22 cellular contexts compared by ENCODE assay signal in genomic region chr7:36404639-36405408, GRCh38. TPM values are rescaled to one million over a fixed set of nuclear protein-coding genes. Genes with fewer than 3 reads are reported as not detected.
A peak's percentile ranks its signal among the peaks of the same experiment; 100 is the strongest.
DNase-seq lines count a peak whose midpoint lies in the region; ATAC-seq, FAIRE-seq and TF ChIP-seq lines count a peak whose summit lies in the region.
"Had no signal": no experiment of that assay in that cellular context is flagged by ENCODE, and none has a peak within 500 bp of the region (broad histone marks: within the 10 kb centered on the region; RNA-seq: fewer than 3 reads in every experiment).

No MANE protein-coding gene starts in this region.

- H3K36me3 Mint-ChIP-seq in activated CD8-positive, alpha-beta T cell treated with anti-CD3 and anti-CD28 coated beads, Interleukin-2, amount 10 ng/mL, durations not matched to agents 7 days and 5 days (ENCODE audit: low read depth), result peaks cover 67% of the 10 kb centered on the region
- H3K36me3 Mint-ChIP-seq in activated CD8-positive, alpha-beta T cell treated with anti-CD3 and anti-CD28 coated beads for 36 hours (ENCODE audit: low read depth), result peaks cover 35% of the 10 kb centered on the region
- peaks cover 37% of the 10 kb centered on the region for H3K36me3 Mint-ChIP-seq in WTC11

- H3K4me3 Mint-ChIP-seq in activated CD8-positive, alpha-beta T cell treated with anti-CD3 and anti-CD28 coated beads, Interleukin-2, amount 10 ng/mL, durations not matched to agents 7 days and 5 days, result no peak overlapping the region
- no peak overlapping the region for H3K4me3 Mint-ChIP-seq in activated CD8-positive, alpha-beta T cell treated with anti-CD3 and anti-CD28 coated beads for 36 hours
- H3K4me3 Mint-ChIP-seq in WTC11, result no peak overlapping the region
- H3K4me3 Mint-ChIP-seq: activated B cell treated with CpG ODN at 0.5 μM for 24 hours had no signal

- H3K4me1 ChIP-seq in small intestine (ENCODE audit: control insufficient read depth in 2 of 2, insufficient read depth in 1 of 2, low read depth in 1 of 2, low read length in 1 of 2), result peaks cover 0 to 3% of the 10 kb centered on the region in 2 donors
- H3K4me1 ChIP-seq: stomach, uterus had no signal

- no peaks in the 10 kb centered on the region for H3K27me3 ChIP-seq in small intestine (ENCODE audit: control insufficient read depth in 2 of 2, insufficient read depth in 2 of 2, low read length in 2 of 2)
- H3K27me3 ChIP-seq: stomach, uterus had no signal

- peak; percentile 27 for ATAC-seq in activated CD8-positive, alpha-beta T cell treated with anti-CD3 and anti-CD28 coated beads, Interleukin-2, amount 10 ng/mL, durations not matched to agents 7 days and 5 days
- ATAC-seq in activated CD8-positive, alpha-beta T cell treated with anti-CD3 and anti-CD28 coated beads for 36 hours, result no peak
- no peak for ATAC-seq in WTC11
- ATAC-seq in esophagus mucosa, result peak; percentile 68
- no peak for ATAC-seq in left lobe of liver
- no peak for ATAC-seq in HG02852 (IDR thresholded peaks at IDR 0.05; ENCODE audit: unreplicated experiment)
- ATAC-seq: sciatic nerve had no signal

- H3K27ac ChIP-seq in small intestine (ENCODE audit: low read depth in 1 of 2, low read length in 1 of 2), result no peak overlapping the region
- H3K27ac ChIP-seq: stomach, uterus had no signal

- no peaks in the 10 kb centered on the region for H3K36me3 ChIP-seq in small intestine (ENCODE audit: control insufficient read depth in 2 of 2, insufficient read depth in 2 of 2, low read length in 2 of 2)
- H3K36me3 ChIP-seq: stomach, uterus had no signal

- no peak overlapping the region for H3K4me3 ChIP-seq in small intestine (ENCODE audit: low read depth in 1 of 2, low read length in 2 of 2)
- H3K4me3 ChIP-seq: uterus had no signal

- DNase-seq in activated CD8-positive, alpha-beta T cell treated with anti-CD3 and anti-CD28 coated beads, Interleukin-2, amount 10 ng/mL, durations not matched to agents 7 days and 5 days, result no peak
- DNase-seq in activated CD8-positive, alpha-beta T cell treated with anti-CD3 and anti-CD28 coated beads for 36 hours, result no peak
- DNase-seq in WTC11 (ENCODE audit: low spot score), result no peak
- DNase-seq in small intestine, result peak; percentile 56
- DNase-seq in activated CD4-positive, CD25-positive, alpha-beta regulatory T cell (lab: John Stamatoyannopoulos, UW), result no peak
- DNase-seq in left lobe of liver (ENCODE audit: low spot score), result no peak
- DNase-seq: activated B cell treated with CpG ODN at 0.5 μM for 24 hours; anterior cingulate cortex; DND-41; HCEC 1CT; islet precursor cell; Kasumi-1; NCI-H1417; NCI-H2171 treated with DMSO at 0.1 percent for 48 hours; NCI-H774; occipital lobe; stimulated activated CD4-positive, alpha-beta T cell treated with anti-CD3 and anti-CD28 coated beads, Interleukin-1b, Interleukin-23, amount 100 ng/mL, for 48 hours; stomach; uterus had no signal

- peaks cover 22% of the 10 kb centered on the region for H3K4me1 Mint-ChIP-seq in activated CD8-positive, alpha-beta T cell treated with anti-CD3 and anti-CD28 coated beads, Interleukin-2, amount 10 ng/mL, durations not matched to agents 7 days and 5 days (ENCODE audit: low read depth)
- no peaks in the 10 kb centered on the region for H3K4me1 Mint-ChIP-seq in activated CD8-positive, alpha-beta T cell treated with anti-CD3 and anti-CD28 coated beads for 36 hours (ENCODE audit: low read depth)
- H3K4me1 Mint-ChIP-seq in WTC11, result peaks cover 14% of the 10 kb centered on the region
- H3K4me1 Mint-ChIP-seq: activated B cell treated with CpG ODN at 0.5 μM for 24 hours had no signal

- no peak overlapping the region for H3K27ac Mint-ChIP-seq in activated CD8-positive, alpha-beta T cell treated with anti-CD3 and anti-CD28 coated beads, Interleukin-2, amount 10 ng/mL, durations not matched to agents 7 days and 5 days
- no peak overlapping the region for H3K27ac Mint-ChIP-seq in activated CD8-positive, alpha-beta T cell treated with anti-CD3 and anti-CD28 coated beads for 36 hours
- H3K27ac Mint-ChIP-seq in WTC11, result peak overlapping the region; percentile 85
- H3K27ac Mint-ChIP-seq: activated B cell treated with CpG ODN at 0.5 μM for 24 hours had no signal

- CTCF ChIA-PET in activated CD8-positive, alpha-beta T cell treated with anti-CD3 and anti-CD28 coated beads, Interleukin-2, amount 10 ng/mL, durations not matched to agents 7 days and 5 days (lab: Charles Lee), result no interaction called here
- CTCF ChIA-PET in activated CD8-positive, alpha-beta T cell treated with anti-CD3 and anti-CD28 coated beads for 36 hours (lab: Charles Lee), result no interaction called here
- CTCF ChIA-PET in WTC11 (lab: Charles Lee), result no interaction called here

- no peaks in the 10 kb centered on the region for H3K9me3 ChIP-seq in small intestine (ENCODE audit: control insufficient read depth, low read depth)
- H3K9me3 ChIP-seq: stomach, uterus had no signal

- H3K9me3 Mint-ChIP-seq in activated CD8-positive, alpha-beta T cell treated with anti-CD3 and anti-CD28 coated beads, Interleukin-2, amount 10 ng/mL, durations not matched to agents 7 days and 5 days (ENCODE audit: insufficient read depth), result no peaks in the 10 kb centered on the region
- H3K9me3 Mint-ChIP-seq in activated CD8-positive, alpha-beta T cell treated with anti-CD3 and anti-CD28 coated beads for 36 hours, result no peaks in the 10 kb centered on the region
- H3K9me3 Mint-ChIP-seq in WTC11, result no peaks in the 10 kb centered on the region
- H3K9me3 Mint-ChIP-seq: activated B cell treated with CpG ODN at 0.5 μM for 24 hours had no signal

- no peak for FAIRE-seq in small intestine (lab: Jason Lieb, UNC)

- no peaks in the 10 kb centered on the region for H3K27me3 Mint-ChIP-seq in activated CD8-positive, alpha-beta T cell treated with anti-CD3 and anti-CD28 coated beads, Interleukin-2, amount 10 ng/mL, durations not matched to agents 7 days and 5 days (ENCODE audit: low read depth)
- H3K27me3 Mint-ChIP-seq in activated CD8-positive, alpha-beta T cell treated with anti-CD3 and anti-CD28 coated beads for 36 hours, result no peaks in the 10 kb centered on the region
- no peaks in the 10 kb centered on the region for H3K27me3 Mint-ChIP-seq in WTC11 (ENCODE audit: low read depth)
- H3K27me3 Mint-ChIP-seq: activated B cell treated with CpG ODN at 0.5 μM for 24 hours had no signal

- POLR2A ChIA-PET in activated CD8-positive, alpha-beta T cell treated with anti-CD3 and anti-CD28 coated beads, Interleukin-2, amount 10 ng/mL, durations not matched to agents 7 days and 5 days (lab: Charles Lee), result no interaction called here
- POLR2A ChIA-PET in activated CD8-positive, alpha-beta T cell treated with anti-CD3 and anti-CD28 coated beads for 36 hours (lab: Charles Lee), result no interaction called here
- POLR2A ChIA-PET in WTC11 (lab: Charles Lee), result interaction anchor here (1.7 kb wide), 1 partner anchor 11 kb away, joined by 4 read pairs; no protein-coding TSS in a partner anchor

- no peak for TF ChIP-seq CTCF in activated CD8-positive, alpha-beta T cell treated with anti-CD3 and anti-CD28 coated beads for 36 hours (IDR thresholded peaks at IDR 0.05)
- no peak for TF ChIP-seq CTCF in WTC11 (IDR thresholded peaks at IDR 0.05)

- intact Hi-C loops in activated CD8-positive, alpha-beta T cell treated with anti-CD3 and anti-CD28 coated beads for 36 hours (cut with micrococcal nuclease), result no loop called here

- WGBS in small intestine, 3 donors, result 27 to 63% (median 42%) methylated on average over 7 of the region's 7 CpGs

TF ChIP-seq in WTC11, 78 proteins besides CTCF, POLR2A, EP300 and RAD21 (continues in another document):
- TF ChIP-seq TEAD4 (CRISPR knock-in tag; IDR thresholded peaks at IDR 0.05) (no peak), CDX4 (CRISPR knock-in tag; IDR thresholded peaks at IDR 0.05; ENCODE audit: borderline replicate concordance) (no peak), ATF6 (CRISPR knock-in tag; IDR thresholded peaks at IDR 0.05) (no peak), FOXP4 (CRISPR knock-in tag; IDR thresholded peaks at IDR 0.05) (no peak)

RNA-seq across cellular contexts. Expression of gene ANLN, which starts 15.2 kb away (rescaled TPM):
- 10 to 100 TPM; 80.8 to 83.3 TPM for total RNA-seq in activated CD8-positive, alpha-beta T cell treated with anti-CD3 and anti-CD28 coated beads, Interleukin-2, amount 10 ng/mL, durations not matched to agents 7 days and 5 days
- 10 to 100 TPM; 38.1 to 45.0 TPM for total RNA-seq in activated CD8-positive, alpha-beta T cell treated with anti-CD3 and anti-CD28 coated beads for 36 hours
- total RNA-seq in WTC11 (2021) (72.8 to 81.1 TPM (median 73.3 TPM) in 3 replicates), esophagus mucosa (43.2 TPM), left lobe of liver (0.55 TPM)
- polyA plus RNA-seq in small intestine, result 10 to 100 TPM in 1 of 3 donors, 1 to 10 TPM in 2; 1.1 to 12.8 (median 3.1) TPM

Comparison
In these comparisons a context has a peak if more than half of its experiments do, and no peak if none do; other contexts are left out.
1. ATAC-seq: peak in activated CD8-positive, alpha-beta T cell treated with anti-CD3 and anti-CD28 coated beads, Interleukin-2, amount 10 ng/mL, durations not matched to agents 7 days and 5 days (single experiment) and esophagus mucosa (single experiment); none in activated CD8-positive, alpha-beta T cell treated with anti-CD3 and anti-CD28 coated beads for 36 hours (single experiment), WTC11 (single experiment), left lobe of liver (single experiment) and HG02852 (single experiment).
2. RNA of gene ANLN, which starts 15.2 kb away (total RNA-seq): 80.8 to 83.3 TPM in activated CD8-positive, alpha-beta T cell treated with anti-CD3 and anti-CD28 coated beads, Interleukin-2, amount 10 ng/mL, durations not matched to agents 7 days and 5 days, 72.8 to 81.1 TPM in WTC11, 38.1 to 45.0 TPM in activated CD8-positive, alpha-beta T cell treated with anti-CD3 and anti-CD28 coated beads for 36 hours and 43.2 TPM in esophagus mucosa (single experiment); 0.55 TPM in left lobe of liver (single experiment); every median in the first group is over 10 times any median in the second.